Comparison of ENCODE assay signal across 8 cellular contexts in genomic region chr1:224435318-224435763, GRCh38. TPM values are rescaled to one million over a fixed set of nuclear protein-coding genes. Genes with fewer than 3 reads are reported as not detected.
DNase-seq lines count a peak whose midpoint lies in the region; ATAC-seq, FAIRE-seq and TF ChIP-seq lines count a peak whose summit lies in the region.

No MANE protein-coding gene starts in this region.

- dilution Hi-C loops in IMR-90 (cut with HindIII; ENCODE audit: low sequenced_read_pairs, unreplicated experiment) = no loop called here

- peak; percentile 70 for TF ChIP-seq POLR2A in IMR-90 (IDR thresholded peaks at IDR 0.05; ENCODE audit: low read depth, low read length)

- peak; percentile 11 for ATAC-seq in GM21515 (IDR thresholded peaks at IDR 0.05; ENCODE audit: unreplicated experiment)
- ATAC-seq in IMR-90 (ENCODE audit: low read depth) = peak; percentile 68
- peak; percentile 13 to 25 (median 20) for ATAC-seq in pancreas

- peak overlapping the region; percentile 94 for H3K23ac ChIP-seq in IMR-90 (ENCODE audit: low read depth, low read length)

- peaks cover 32% of the 10 kb centered on the region for H4K20me1 ChIP-seq in IMR-90 (ENCODE audit: insufficient read depth, low read length)

- peak overlapping the region; percentile 97 for H3K4me2 ChIP-seq in IMR-90 (ENCODE audit: low read depth, low read length)

- no peaks in the 10 kb centered on the region for H3K9me3 Mint-ChIP-seq in activated T-helper 2 cell treated with anti-CD3 and anti-CD28 coated beads, Interferon-gamma antibody, Interleukin-2, Interleukin-4, amounts not matched to agents 10 μg/mL and 5 μg/mL and 100 μg/mL, durations not matched to agents 14 hours and 24 hours and 36 hours
- peaks cover 2% of the 10 kb centered on the region for H3K9me3 Mint-ChIP-seq in glutamatergic neuron (ENCODE audit: unreplicated experiment)

- H3K27me3 Mint-ChIP-seq in activated T-helper 2 cell treated with anti-CD3 and anti-CD28 coated beads, Interferon-gamma antibody, Interleukin-2, Interleukin-4, amounts not matched to agents 10 μg/mL and 5 μg/mL and 100 μg/mL, durations not matched to agents 14 hours and 24 hours and 36 hours (ENCODE audit: low read depth) = no peaks in the 10 kb centered on the region
- peaks cover 6% of the 10 kb centered on the region for H3K27me3 Mint-ChIP-seq in glutamatergic neuron (ENCODE audit: unreplicated experiment)

- POLR2A ChIA-PET in IMR-90 (lab: Charles Lee; ENCODE audit: unreplicated experiment) = interaction anchor here (0.8 kb wide), 1 partner anchor 21 kb away, joined by 3 read pairs; no protein-coding TSS in a partner anchor

- peak overlapping the region; percentile 96 for H3K14ac ChIP-seq in IMR-90 (replicated peaks; ENCODE audit: low read depth, low read length)

- peaks cover 7% of the 10 kb centered on the region for H3K9me1 ChIP-seq in IMR-90 (ENCODE audit: insufficient read depth, low read length)

- peaks cover 29% of the 10 kb centered on the region for H3K36me3 Mint-ChIP-seq in activated T-helper 2 cell treated with anti-CD3 and anti-CD28 coated beads, Interferon-gamma antibody, Interleukin-2, Interleukin-4, amounts not matched to agents 10 μg/mL and 5 μg/mL and 100 μg/mL, durations not matched to agents 14 hours and 24 hours and 36 hours (ENCODE audit: low read depth)
- no peaks in the 10 kb centered on the region for H3K36me3 Mint-ChIP-seq in glutamatergic neuron (ENCODE audit: unreplicated experiment)

- peak overlapping the region; percentile 94 for H3K18ac ChIP-seq in IMR-90 (ENCODE audit: low read depth, low read length)

- peak overlapping the region; percentile 90 for H3K4me3 Mint-ChIP-seq in activated T-helper 2 cell treated with anti-CD3 and anti-CD28 coated beads, Interferon-gamma antibody, Interleukin-2, Interleukin-4, amounts not matched to agents 10 μg/mL and 5 μg/mL and 100 μg/mL, durations not matched to agents 14 hours and 24 hours and 36 hours (ENCODE audit: low read depth)
- peak overlapping the region; percentile 94 for H3K4me3 Mint-ChIP-seq in glutamatergic neuron (ENCODE audit: unreplicated experiment)

- H3K4me1 Mint-ChIP-seq in activated T-helper 2 cell treated with anti-CD3 and anti-CD28 coated beads, Interferon-gamma antibody, Interleukin-2, Interleukin-4, amounts not matched to agents 10 μg/mL and 5 μg/mL and 100 μg/mL, durations not matched to agents 14 hours and 24 hours and 36 hours (ENCODE audit: low read depth) = peaks cover 44% of the 10 kb centered on the region
- peaks cover 8% of the 10 kb centered on the region for H3K4me1 Mint-ChIP-seq in glutamatergic neuron (ENCODE audit: low read depth, unreplicated experiment)

- H3K27me3 ChIP-seq in IMR-90 (ENCODE audit: control insufficient read depth, insufficient read depth, low read length) = no peaks in the 10 kb centered on the region
- H3K27me3 ChIP-seq in pancreas = no peaks in the 10 kb centered on the region

- H4K5ac ChIP-seq in IMR-90 (ENCODE audit: low read depth, low read length) = peak overlapping the region; percentile 95

- H3K9ac ChIP-seq in IMR-90 (ENCODE audit: low read depth, low read length) = peak overlapping the region; percentile 89

- H2AK9ac ChIP-seq in IMR-90 (replicated peaks; ENCODE audit: low read depth, low read length, poor library complexity) = peak overlapping the region; percentile 98

- in situ Hi-C loops in IMR-90 (cut with MboI; ENCODE audit: low sequenced_read_pairs) = no loop called here

- peak overlapping the region; percentile 75 for H2BK120ac ChIP-seq in IMR-90 (ENCODE audit: low read depth, low read length)

- peak overlapping the region; percentile 53 for H2BK15ac ChIP-seq in IMR-90 (ENCODE audit: low read depth, low read length)

- no CpG with 5 or more reads among the region's 4 CpGs for WGBS in IMR-90 (ENCODE audit: extremely low coverage in 2 of 2, insufficient read length in 1 of 2), 2 experiments
- WGBS in pancreas, 2 donors = 0 to 1% methylated on average over 4 of the region's 4 CpGs

- DNase-seq in EH (ENCODE audit: low read depth) (peak; percentile 90), IMR-90 (peak; percentile 95), glutamatergic neuron (no peak), pancreas (peak in 1 of 6 donors; percentile 20), NCI-H2107 (lab: John Stamatoyannopoulos, UW) (no peak), activated gamma-delta T cell (lab: John Stamatoyannopoulos, UW) (no peak)
- no peak for DNase-seq in activated T-helper 2 cell treated with anti-CD3 and anti-CD28 coated beads, Interferon-gamma antibody, Interleukin-2, Interleukin-4, amounts not matched to agents 10 μg/mL and 5 μg/mL and 100 μg/mL, durations not matched to agents 14 hours and 24 hours and 36 hours (ENCODE audit: low spot score)

- peaks cover 3% of the 10 kb centered on the region for H3K36me3 ChIP-seq in IMR-90 (ENCODE audit: control insufficient read depth, insufficient read depth, low read length)
- no peaks in the 10 kb centered on the region for H3K36me3 ChIP-seq in pancreas

- peak overlapping the region; percentile 95 for H2AFZ ChIP-seq in IMR-90 (replicated peaks; ENCODE audit: low read length, poor library complexity)

- H4K91ac ChIP-seq in IMR-90 (ENCODE audit: insufficient read depth, low read depth, low read length) = peak overlapping the region; percentile 87

- peak overlapping the region; percentile 85; the same call in 1 of the 2 replicates for H2BK20ac ChIP-seq in IMR-90 (ENCODE audit: low read depth, low read length)

- peaks cover 4% of the 10 kb centered on the region; the same call in 1 of the 2 replicates for H3K4me1 ChIP-seq in IMR-90 (ENCODE audit: control insufficient read depth, insufficient read depth, low read length)
- peaks cover 25 to 28% (median 26%) of the 10 kb centered on the region in 3 donors for H3K4me1 ChIP-seq in pancreas

- no peak for TF ChIP-seq RAD21 in IMR-90 (IDR thresholded peaks at IDR 0.05; ENCODE audit: low read length)

- H3K79me1 ChIP-seq in IMR-90 (ENCODE audit: low read depth in 1 of 2, low read length in 2 of 2) = peaks cover 9 to 39% of the 10 kb centered on the region in 2 experiments

- BruUV-seq in IMR-90 (replicated peaks; lab: Mats Ljungman, UMichigan) = no TSS peak

- peak overlapping the region; percentile 100; the same call in 1 of the 2 replicates for H2AK5ac ChIP-seq in IMR-90 (ENCODE audit: low read depth, low read length)

- H3K27ac ChIP-seq in IMR-90 (ENCODE audit: insufficient read depth, low read length) (peak overlapping the region; percentile 99), pancreas (peak overlapping the region; percentile 90 to 96 (median 93))

- no peak for FAIRE-seq in pancreas (lab: Jason Lieb, UNC)

- H3K4ac ChIP-seq in IMR-90 (ENCODE audit: low read depth, low read length) = peak overlapping the region; percentile 99

- CTCF ChIA-PET in IMR-90 (lab: Yijun Ruan, JAX) = interaction anchor here (2.2 kb wide), 1 partner anchor 22 kb away, joined by 8 read pairs; no protein-coding TSS in a partner anchor

- H3K27ac Mint-ChIP-seq in activated T-helper 2 cell treated with anti-CD3 and anti-CD28 coated beads, Interferon-gamma antibody, Interleukin-2, Interleukin-4, amounts not matched to agents 10 μg/mL and 5 μg/mL and 100 μg/mL, durations not matched to agents 14 hours and 24 hours and 36 hours = peak overlapping the region; percentile 92
- H3K27ac Mint-ChIP-seq in glutamatergic neuron (ENCODE audit: unreplicated experiment) = no peak overlapping the region

- H3K9me3 ChIP-seq in IMR-90 (ENCODE audit: control insufficient read depth, insufficient read depth, low read length) (no peaks in the 10 kb centered on the region), pancreas (no peaks in the 10 kb centered on the region)

- H3K4me3 ChIP-seq in IMR-90 (ENCODE audit: insufficient read depth, low read depth, low read length) = peak overlapping the region; percentile 77
- peak overlapping the region; percentile 60 to 92 (median 74) for H3K4me3 ChIP-seq in pancreas

- H2BK5ac ChIP-seq in IMR-90 (ENCODE audit: low read depth, low read length, poor library complexity, severe bottlenecking) = peak overlapping the region; percentile 96

- TF ChIP-seq CTCF in IMR-90 (conservative IDR thresholded peaks at IDR 0.05; ENCODE audit: low read depth, low read length) (no peak), glutamatergic neuron (IDR thresholded peaks at IDR 0.05; ENCODE audit: partially characterized antibody, unreplicated experiment) (no peak), pancreas (IDR thresholded peaks at IDR 0.05) (no peak)

- H4K8ac ChIP-seq in IMR-90 (ENCODE audit: low read depth in 2 of 2, low read length in 2 of 2) = peak overlapping the region; percentile 97 to 99

- intact Hi-C loops in IMR-90 (cut with micrococcal nuclease) = loop anchor here (1.0 to 10.0 kb wide), 4 partner anchors 22 to 489 kb away; partner anchors contain the start of gene DNAH14
- intact Hi-C loops in activated T-helper 2 cell treated with anti-CD3 and anti-CD28 coated beads, Interferon-gamma antibody, Interleukin-2, Interleukin-4, amounts not matched to agents 10 μg/mL and 5 μg/mL and 100 μg/mL, durations not matched to agents 14 hours and 24 hours and 36 hours (cut with micrococcal nuclease) = loop anchor here (2.0 to 10.0 kb wide), 3 partner anchors 21 to 989 kb away; partner anchors contain the start of gene LBR
- intact Hi-C loops in pancreas (cut with DNase I) = no loop called here

- peak overlapping the region; percentile 45; the same call in 1 of the 2 replicates for H3K56ac ChIP-seq in IMR-90 (ENCODE audit: extremely low read depth, insufficient read depth, low read length)

TF ChIP-seq in IMR-90, 13 proteins besides CTCF, POLR2A, EP300 and RAD21 (continues in another document):
- TF ChIP-seq NFE2L2 (IDR thresholded peaks at IDR 0.05; ENCODE audit: low read depth, low read length) (peak; percentile 91), USF2 (IDR thresholded peaks at IDR 0.05; ENCODE audit: low read depth, low read length) (no peak), FOS (IDR thresholded peaks at IDR 0.05; ENCODE audit: low read depth, low read length) (0 out of 2 replicates have a peak, but pooled peaks have one; percentile 30), SMC3 (IDR thresholded peaks at IDR 0.05; ENCODE audit: low read depth, low read length) (no peak)

RNA-seq across cellular contexts. Expression of gene WDR26, which starts 0.7 kb away (rescaled TPM):
- total RNA-seq in IMR-90 (2012; rRNA removed) (23.8 and 41.4 TPM in 2 replicates), glutamatergic neuron (ENCODE audit: unreplicated experiment) (110 TPM), pancreas (10 to 100 TPM; 17.6 to 40.9 (median 23.4) TPM)
- polyA plus RNA-seq in IMR-90 (2012; rRNA removed) (31.1 and 46.4 TPM in 2 replicates), pancreas (10 to 100 TPM; 20.5 to 22.5 TPM)
- 13.2 and 15.6 TPM in 2 replicates for polyA plus RNA-seq in IMR-90 (2012; cell fraction: cytosol; rRNA removed)
- 14.3 and 60.9 TPM in 2 replicates for polyA plus RNA-seq in IMR-90 (2012; cell fraction: nucleus; rRNA removed; ENCODE audit: low replicate concordance)
- total RNA-seq in activated T-helper 2 cell treated with anti-CD3 and anti-CD28 coated beads, Interferon-gamma antibody, Interleukin-2, Interleukin-4, amounts not matched to agents 10 μg/mL and 5 μg/mL and 100 μg/mL, durations not matched to agents 14 hours and 24 hours and 36 hours = 80.5 and 82.0 TPM in 2 replicates

Comparison
In these comparisons a context has a peak if more than half of its experiments do, and no peak if none do; other contexts are left out.
1. DNase-seq: peak in EH (single experiment) and IMR-90 (single experiment); none in activated T-helper 2 cell treated with anti-CD3 and anti-CD28 coated beads, Interferon-gamma antibody, Interleukin-2, Interleukin-4, amounts not matched to agents 10 μg/mL and 5 μg/mL and 100 μg/mL, durations not matched to agents 14 hours and 24 hours and 36 hours (single experiment), glutamatergic neuron (single experiment), NCI-H2107 (single experiment) and activated gamma-delta T cell (single experiment).
2. ATAC-seq: peak in every context shown above with its lines; median percentile 68 in IMR-90; 20 in pancreas; 11 in GM21515.
3. intact Hi-C loops: an anchor here in IMR-90 (1.0 to 10.0 kb wide) and activated T-helper 2 cell treated with anti-CD3 and anti-CD28 coated beads, Interferon-gamma antibody, Interleukin-2, Interleukin-4, amounts not matched to agents 10 μg/mL and 5 μg/mL and 100 μg/mL, durations not matched to agents 14 hours and 24 hours and 36 hours (2.0 to 10.0 kb wide); none called in pancreas.